In genomic region chr20:50447102-50447804, GRCh38 we compare ENCODE assay signal across 19 cellular contexts.
DNase-seq lines count a peak whose midpoint lies in the region; ATAC-seq and TF ChIP-seq lines count a peak whose summit lies in the region.
"Had no signal": no experiment of that assay in that cellular context is flagged by ENCODE, and none has a peak within 500 bp of the region (broad histone marks: within the 10 kb centered on the region; RNA-seq: fewer than 3 reads in every experiment).

No MANE protein-coding gene starts in this region.

- intact Hi-C loops in natural killer cell (cut with micrococcal nuclease) (no loop called here), left lung (cut with DNase I) (no loop called here)

- no peaks in the 10 kb centered on the region for H3K27me3 ChIP-seq in left lung
- no peaks in the 10 kb centered on the region for H3K27me3 ChIP-seq in trophoblast cell (ENCODE audit: insufficient read depth, low read length)

- H3K9ac ChIP-seq in trophoblast cell (ENCODE audit: low read length) = no peak overlapping the region

- H3K36me3 ChIP-seq in left lung (no peaks in the 10 kb centered on the region), trophoblast cell (ENCODE audit: control insufficient read depth in 1 of 2, insufficient read depth in 2 of 2, low read length in 2 of 2) (no peaks in the 10 kb centered on the region)

- H3K27me3 Mint-ChIP-seq in natural killer cell treated with Interleukin-12 subunit alpha and Interleukin-12 subunit beta and Interleukin-15 and Interleukin-18, amount 100 ng/mL, for 72 hours = peaks cover 17 to 35% of the 10 kb centered on the region in 2 donors
- peaks cover 59 to 73% of the 10 kb centered on the region in 2 donors for H3K27me3 Mint-ChIP-seq in natural killer cell (ENCODE audit: low read depth in 2 of 2)

- no peaks in the 10 kb centered on the region for H3K9me3 Mint-ChIP-seq in natural killer cell treated with Interleukin-12 subunit alpha and Interleukin-12 subunit beta and Interleukin-15 and Interleukin-18, amount 100 ng/mL, for 72 hours
- no peaks in the 10 kb centered on the region for H3K9me3 Mint-ChIP-seq in natural killer cell

- no peak for DNase-seq in natural killer cell treated with Interleukin-12 subunit alpha and Interleukin-12 subunit beta and Interleukin-15 and Interleukin-18, amount 100 ng/mL, for 72 hours (ENCODE audit: low spot score)
- DNase-seq in natural killer cell (no peak), left lung (no peak), trophoblast cell (no peak), DMS79 (lab: John Stamatoyannopoulos, UW) (no peak), HCEC 1CT (no peak)
- DNase-seq: AML-193; Calu3; CD4-positive, CD25-positive, alpha-beta regulatory T cell; KG1; NCI-H1048; NCI-H1694; NCI-H2107; NCI-H345; NCI-H748 treated with DMSO at 0.1 percent for 48 hours; PC-9 had no signal

- no peak overlapping the region for H3K14ac ChIP-seq in trophoblast cell (ENCODE audit: low read length)

- no peak overlapping the region for H2BK5ac ChIP-seq in trophoblast cell (ENCODE audit: low read depth, low read length, poor library complexity)

- peaks cover 53 to 69% of the 10 kb centered on the region in 2 donors for H3K4me1 Mint-ChIP-seq in natural killer cell treated with Interleukin-12 subunit alpha and Interleukin-12 subunit beta and Interleukin-15 and Interleukin-18, amount 100 ng/mL, for 72 hours (ENCODE audit: low read depth in 2 of 2)
- peaks cover 26% of the 10 kb centered on the region in 2 donors for H3K4me1 Mint-ChIP-seq in natural killer cell

- H2BK12ac ChIP-seq in trophoblast cell (ENCODE audit: low read length) = peak overlapping the region; percentile 15

- H3K36me3 Mint-ChIP-seq in natural killer cell treated with Interleukin-12 subunit alpha and Interleukin-12 subunit beta and Interleukin-15 and Interleukin-18, amount 100 ng/mL, for 72 hours = no peaks in the 10 kb centered on the region
- no peaks in the 10 kb centered on the region for H3K36me3 Mint-ChIP-seq in natural killer cell
- H3K36me3 Mint-ChIP-seq: CD4-positive, CD25-positive, alpha-beta regulatory T cell had no signal

- peak overlapping the region; percentile 1 to 40 for H3K27ac Mint-ChIP-seq in natural killer cell treated with Interleukin-12 subunit alpha and Interleukin-12 subunit beta and Interleukin-15 and Interleukin-18, amount 100 ng/mL, for 72 hours
- no peak overlapping the region for H3K27ac Mint-ChIP-seq in natural killer cell

- H2AFZ ChIP-seq in trophoblast cell (ENCODE audit: insufficient read depth, low read length, poor library complexity) = no peak overlapping the region
- H2AFZ ChIP-seq: PC-9 had no signal

- H2AK5ac ChIP-seq in trophoblast cell (ENCODE audit: low read length) = no peak overlapping the region

- H3K4me3 Mint-ChIP-seq in natural killer cell treated with Interleukin-12 subunit alpha and Interleukin-12 subunit beta and Interleukin-15 and Interleukin-18, amount 100 ng/mL, for 72 hours = peak overlapping the region; percentile 9
- no peak overlapping the region for H3K4me3 Mint-ChIP-seq in natural killer cell
- H3K4me3 Mint-ChIP-seq: CD4-positive, CD25-positive, alpha-beta regulatory T cell had no signal

- H3K4ac ChIP-seq in trophoblast cell (ENCODE audit: low read depth, low read length) = no peak overlapping the region

- H3K4me2 ChIP-seq in trophoblast cell (ENCODE audit: low read length) = no peak overlapping the region
- H3K4me2 ChIP-seq: PC-9 had no signal

- H3K9me3 ChIP-seq in left lung (no peaks in the 10 kb centered on the region), trophoblast cell (ENCODE audit: insufficient read depth, low read depth, low read length) (peaks cover 2% of the 10 kb centered on the region)

- WGBS in trophoblast cell (ENCODE audit: extremely low coverage, insufficient coverage, insufficient read length) = no CpG with 5 or more reads among the region's 6 CpGs

- peaks cover 15% of the 10 kb centered on the region for H3K79me1 ChIP-seq in trophoblast cell (ENCODE audit: low read length)

- peak overlapping the region; percentile 38 to 39 for H3K27ac ChIP-seq in left lung
- no peak overlapping the region for H3K27ac ChIP-seq in trophoblast cell (ENCODE audit: low read depth, low read length)
- H3K27ac ChIP-seq: PC-9 had no signal

- H3K23ac ChIP-seq in trophoblast cell (ENCODE audit: low read length) = no peak overlapping the region

- no peak overlapping the region for H3K18ac ChIP-seq in trophoblast cell (ENCODE audit: low read length)

- H3K4me3 ChIP-seq in left lung (no peak overlapping the region), trophoblast cell (ENCODE audit: low read depth, low read length) (no peak overlapping the region)
- H3K4me3 ChIP-seq: PC-9 had no signal

- no peak overlapping the region for H4K12ac ChIP-seq in trophoblast cell (ENCODE audit: low read depth, low read length)

- H4K91ac ChIP-seq in trophoblast cell (ENCODE audit: low read depth, low read length) = no peak overlapping the region

- H3K4me1 ChIP-seq in left lung = peaks cover 12 to 54% of the 10 kb centered on the region in 2 donors
- H3K4me1 ChIP-seq in trophoblast cell (ENCODE audit: control insufficient read depth in 1 of 2, insufficient read depth in 2 of 2, low read length in 2 of 2) = peaks cover 13 to 14% of the 10 kb centered on the region in 2 experiments

- no peak overlapping the region for H4K8ac ChIP-seq in trophoblast cell (ENCODE audit: low read depth, low read length)

- ATAC-seq in natural killer cell treated with Interleukin-12 subunit alpha and Interleukin-12 subunit beta and Interleukin-15 and Interleukin-18, amount 100 ng/mL, for 72 hours = no peak
- no peak for ATAC-seq in natural killer cell
- no peak for ATAC-seq in left lung
- no peak for ATAC-seq in HG03442 (IDR thresholded peaks at IDR 0.05; ENCODE audit: unreplicated experiment)
- ATAC-seq in HG02970 (IDR thresholded peaks at IDR 0.05; ENCODE audit: low FRiP score, unreplicated experiment) = no peak
- ATAC-seq: HCT116 had no signal

- TF ChIP-seq CTCF in natural killer cell (IDR thresholded peaks at IDR 0.05) (no peak), left lung (IDR thresholded peaks at IDR 0.05) (no peak)

- H2BK120ac ChIP-seq in trophoblast cell (ENCODE audit: insufficient read depth, low read length, poor library complexity) = peak overlapping the region; percentile 10

- no peaks in the 10 kb centered on the region for H3K79me2 ChIP-seq in trophoblast cell (ENCODE audit: control insufficient read depth, insufficient read depth, low read length, poor library complexity)

Comparison
In these comparisons a context has a peak if more than half of its experiments do, and no peak if none do; other contexts are left out.
1. H3K27ac Mint-ChIP-seq: peak in natural killer cell treated with Interleukin-12 subunit alpha and Interleukin-12 subunit beta and Interleukin-15 and Interleukin-18, amount 100 ng/mL, for 72 hours (2 of 2); none in natural killer cell (0 of 2).